Comparison of ENCODE assay signal across 8 cellular contexts in the genomic region with DNA sequence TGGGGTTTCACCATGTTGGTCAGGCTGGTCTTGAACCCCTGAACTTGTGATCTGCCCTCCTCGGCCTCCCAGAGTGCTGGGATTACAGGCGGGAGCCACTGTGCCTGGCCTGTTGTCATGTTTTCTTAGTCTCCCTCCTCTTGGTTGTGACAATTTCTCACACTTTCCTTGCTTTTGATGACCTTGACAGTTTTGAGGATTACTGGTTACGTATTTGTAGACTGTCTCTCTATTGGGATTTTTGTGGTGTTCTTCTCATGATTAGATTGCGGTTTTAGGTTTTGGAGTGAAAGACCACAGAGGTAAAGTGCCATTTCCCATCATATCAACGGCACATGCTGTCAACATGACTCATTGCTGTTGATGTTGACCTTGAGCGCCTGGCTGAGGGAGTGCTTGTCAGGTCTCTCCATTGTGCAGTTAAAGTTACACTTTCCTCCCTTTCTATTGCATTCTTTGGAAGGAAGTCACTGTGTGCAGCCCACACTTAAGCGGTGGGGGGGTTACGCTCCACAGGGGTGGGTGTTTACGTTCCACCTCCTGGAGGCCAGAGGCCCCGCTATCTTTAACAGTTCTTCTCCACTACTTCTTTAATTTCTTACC. TPM values are rescaled to one million over a fixed set of nuclear protein-coding genes. Genes with fewer than 3 reads are reported as not detected.
DNase-seq lines count a peak whose midpoint lies in the region; ATAC-seq and TF ChIP-seq lines count a peak whose summit lies in the region.

No MANE protein-coding gene starts in this region.

- H3K4me1 Mint-ChIP-seq in WTC11: peaks cover 10% of the 10 kb centered on the region; the same call in 1 of the 2 replicates

- no peak for TF ChIP-seq POLR2A in tibial nerve (IDR thresholded peaks at IDR 0.05)

- DNase-seq in A172 (ENCODE audit: low spot score) (peak; percentile 99), WTC11 (ENCODE audit: low spot score) (no peak), fibroblast of lung (ENCODE audit: low read depth in 2 of 2) (peak; percentile 84 to 98), H7 (no peak), tibial nerve (ENCODE audit: low spot score in 2 of 2) (no peak)
- peak in 2 of 3 experiments; percentile 14 to 33 for DNase-seq in stimulated activated CD4-positive, alpha-beta T cell treated with anti-CD3 and anti-CD28 coated beads, TNF-alpha, amount 100 ng/mL, for 24 hours (ENCODE audit: low read depth in 3 of 3)

- ATAC-seq in HG02798 (IDR thresholded peaks at IDR 0.05; ENCODE audit: poor library complexity, unreplicated experiment): peak; percentile 46
- ATAC-seq in WTC11: no peak
- ATAC-seq in GM21576 (IDR thresholded peaks at IDR 0.05; ENCODE audit: unreplicated experiment): no peak

- POLR2A ChIA-PET in WTC11 (lab: Charles Lee): interaction anchor here (0.7 kb wide), 1 partner anchor 309 kb away, joined by 3 read pairs; no protein-coding TSS in a partner anchor

- H3K36me3 ChIP-seq in fibroblast of lung (ENCODE audit: control insufficient read depth, insufficient read depth, low read length): no peaks in the 10 kb centered on the region
- no peaks in the 10 kb centered on the region for H3K36me3 ChIP-seq in H7 (replicated peaks; ENCODE audit: control insufficient read depth, insufficient read depth, low read length)
- no peaks in the 10 kb centered on the region for H3K36me3 ChIP-seq in tibial nerve

- H3K9me3 ChIP-seq in fibroblast of lung (ENCODE audit: control insufficient read depth, insufficient read depth, low read depth, low read length) (no peaks in the 10 kb centered on the region), tibial nerve (no peaks in the 10 kb centered on the region)

- H3K4me2 ChIP-seq in fibroblast of lung (ENCODE audit: extremely low read depth, insufficient read depth, low read length): no peak overlapping the region

- no peak overlapping the region for H3K4me3 Mint-ChIP-seq in WTC11

- H3K27ac ChIP-seq in fibroblast of lung (ENCODE audit: insufficient read depth, low read length) (no peak overlapping the region), tibial nerve (no peak overlapping the region)

- no peak overlapping the region for H3K27ac Mint-ChIP-seq in WTC11

- 57 to 61% methylated on average over 10 of the region's 10 CpGs for WGBS in tibial nerve, 2 donors

- H3K36me3 Mint-ChIP-seq in WTC11: no peaks in the 10 kb centered on the region

- H3K27me3 ChIP-seq in fibroblast of lung (ENCODE audit: control insufficient read depth, insufficient read depth, low read length): peaks cover 30% of the 10 kb centered on the region
- no peaks in the 10 kb centered on the region for H3K27me3 ChIP-seq in H7 (ENCODE audit: control insufficient read depth, insufficient read depth, low read length)
- H3K27me3 ChIP-seq in tibial nerve: peaks cover 0 to 6% of the 10 kb centered on the region in 2 donors

- H3K27me3 Mint-ChIP-seq in WTC11 (ENCODE audit: low read depth): peaks cover 6% of the 10 kb centered on the region; the same call in 1 of the 2 replicates

- CTCF ChIA-PET in WTC11 (lab: Charles Lee): interaction anchor here (0.5 to 3.4 kb wide), 4 partner anchors 14 to 39 kb away, joined by 3 to 18 read pairs (median 8); no protein-coding TSS in a partner anchor

- H3K9ac ChIP-seq in fibroblast of lung (ENCODE audit: insufficient read depth, low read length): no peak overlapping the region

- H3K79me2 ChIP-seq in fibroblast of lung (ENCODE audit: control insufficient read depth, insufficient read depth, low read length): no peaks in the 10 kb centered on the region

- TF ChIP-seq CTCF in WTC11 (IDR thresholded peaks at IDR 0.05) (no peak), fibroblast of lung (conservative IDR thresholded peaks at IDR 0.05 in 1 of 2, IDR thresholded peaks at IDR 0.05 in 1 of 2; ENCODE audit: low read depth in 1 of 2, low read length in 2 of 2) (no peak), tibial nerve (IDR thresholded peaks at IDR 0.05) (no peak)

- H4K20me1 ChIP-seq in fibroblast of lung (ENCODE audit: control insufficient read depth, extremely low read depth, insufficient read depth, low read length): no peaks in the 10 kb centered on the region

- H3K9me3 Mint-ChIP-seq in WTC11: no peaks in the 10 kb centered on the region

- H3K4me3 ChIP-seq in fibroblast of lung (replicated peaks in 1 of 4; ENCODE audit: control extremely low read depth in 1 of 4, insufficient read depth in 1 of 4, low read depth in 3 of 4, low read length in 4 of 4): no peak overlapping the region
- no peak overlapping the region for H3K4me3 ChIP-seq in H7 (ENCODE audit: insufficient read depth, low read depth, low read length)
- H3K4me3 ChIP-seq in tibial nerve: no peak overlapping the region

- H2AFZ ChIP-seq in fibroblast of lung (ENCODE audit: low read length): no peak overlapping the region

- TF ChIP-seq EP300 in tibial nerve (IDR thresholded peaks at IDR 0.05): no peak

- no peaks in the 10 kb centered on the region for H3K4me1 ChIP-seq in fibroblast of lung (ENCODE audit: control insufficient read depth, extremely low read depth, insufficient read depth, low read length)
- peaks cover 0 to 5% (median 0%) of the 10 kb centered on the region in 4 donors for H3K4me1 ChIP-seq in tibial nerve

TF ChIP-seq in WTC11, 78 proteins besides CTCF, POLR2A, EP300 and RAD21:
- peak; percentile 60; the same call in 1 of the 2 replicates for TF ChIP-seq GABPB1 (CRISPR knock-in tag; IDR thresholded peaks at IDR 0.05)
- no peak for TF ChIP-seq NR1H2 (CRISPR knock-in tag; IDR thresholded peaks at IDR 0.05)
- TF ChIP-seq CBFB (CRISPR knock-in tag; IDR thresholded peaks at IDR 0.05; ENCODE audit: low read depth): no peak
- no peak for TF ChIP-seq NFATC4 (CRISPR knock-in tag; IDR thresholded peaks at IDR 0.05)

RNA-seq across cellular contexts. Expression of a gene that starts 10.8 kb away (rescaled TPM):
- total RNA-seq in A172 (2014; rRNA removed; shearing (Covaris generic)): 0.17 TPM in 1 of 2 replicates, not detected in the other
- total RNA-seq in WTC11 (2021): 0.66 to 1.2 TPM (median 0.99 TPM) in 3 replicates
- under 0.01 TPM in 1 of 2 replicates, not detected in the other for total RNA-seq in fibroblast of lung
- polyA plus RNA-seq in fibroblast of lung: 0.11 and 0.12 TPM in 2 replicates
- polyA plus RNA-seq in fibroblast of lung (2012): 0.37 and 0.47 TPM in 2 replicates
- 0.19 TPM in 1 of 2 replicates, not detected in the other for polyA minus RNA-seq in fibroblast of lung (ENCODE audit: low replicate concordance)
- 7.9 and 16.5 TPM in 2 replicates for total RNA-seq in H7 (2014; rRNA removed; shearing (Covaris generic))
- total RNA-seq in tibial nerve: under 1 TPM in 2 of 4 donors, not detected in 2; 0.39 to 0.60 TPM

RNA-seq across cellular contexts. Expression of a gene that starts 25.2 kb away (rescaled TPM):
- total RNA-seq in A172 (2014; rRNA removed; shearing (Covaris generic)): 4.7 and 4.8 TPM in 2 replicates
- 0.13 to 0.18 TPM (median 0.16 TPM) in 3 replicates for total RNA-seq in WTC11 (2021)
- not detected in 2 replicates for total RNA-seq in fibroblast of lung
- not detected in 2 replicates for polyA plus RNA-seq in fibroblast of lung
- not detected in 2 replicates for polyA plus RNA-seq in fibroblast of lung (2012)
- 0.15 TPM in 1 of 2 replicates, not detected in the other for polyA minus RNA-seq in fibroblast of lung (ENCODE audit: low replicate concordance)
- total RNA-seq in H7 (2014; rRNA removed; shearing (Covaris generic)): 0.10 and 0.15 TPM in 2 replicates
- total RNA-seq in tibial nerve: not detected

RNA-seq across cellular contexts. Expression of a gene that starts 45.6 kb away (rescaled TPM):
- total RNA-seq in A172 (2014; rRNA removed; shearing (Covaris generic)): not detected in 2 replicates
- total RNA-seq in WTC11 (2021) (0.30 to 0.55 TPM (median 0.39 TPM) in 3 replicates), fibroblast of lung (not detected in 2 replicates), tibial nerve (not detected)
- polyA plus RNA-seq in fibroblast of lung: not detected in 2 replicates
- 0.03 TPM in 1 of 2 replicates, not detected in the other for polyA plus RNA-seq in fibroblast of lung (2012)
- polyA minus RNA-seq in fibroblast of lung (ENCODE audit: low replicate concordance): not detected in 2 replicates
- 0.07 TPM in 1 of 2 replicates, not detected in the other for total RNA-seq in H7 (2014; rRNA removed; shearing (Covaris generic))

RNA-seq across cellular contexts. Expression of a gene that starts 52.1 kb away (rescaled TPM):
- total RNA-seq in A172 (2014; rRNA removed; shearing (Covaris generic)): 24.5 and 26.0 TPM in 2 replicates
- 1.8 to 2.4 TPM (median 1.9 TPM) in 3 replicates for total RNA-seq in WTC11 (2021)
- total RNA-seq in fibroblast of lung: 31.6 and 35.8 TPM in 2 replicates
- 29.8 and 37.2 TPM in 2 replicates for polyA plus RNA-seq in fibroblast of lung
- 41.0 and 49.0 TPM in 2 replicates for polyA plus RNA-seq in fibroblast of lung (2012)
- 61.1 and 62.8 TPM in 2 replicates for polyA minus RNA-seq in fibroblast of lung (ENCODE audit: low replicate concordance)
- total RNA-seq in H7 (2014; rRNA removed; shearing (Covaris generic)): 2.4 and 3.4 TPM in 2 replicates
- 100 to 1,000 TPM in 1 of 4 donors, 10 to 100 TPM in 3; 61.4 to 119 (median 65.6) TPM for total RNA-seq in tibial nerve

Comparison
In these comparisons a context has a peak if more than half of its experiments do, and no peak if none do; other contexts are left out.
1. DNase-seq: peak in A172 (single experiment), fibroblast of lung (2 of 2) and stimulated activated CD4-positive, alpha-beta T cell treated with anti-CD3 and anti-CD28 coated beads, TNF-alpha, amount 100 ng/mL, for 24 hours (2 of 3); none in WTC11 (single experiment), H7 (single experiment) and tibial nerve (0 of 2).